1 cellular context compared by ENCODE assay signal in genomic region chr14:71521736-71522135, GRCh38.
TF ChIP-seq lines count a peak whose summit lies in the region.

No MANE protein-coding gene starts in this region.

TF ChIP-seq in HEK293, 187 proteins besides CTCF, POLR2A, EP300 and RAD21 (continued from another document):
- TF ChIP-seq INSM2 (tag by site-specific recombination; IDR thresholded peaks at IDR 0.05) (no peak), ZNF629 (tag by site-specific recombination; IDR thresholded peaks at IDR 0.05) (no peak), ELK4 (IDR thresholded peaks at IDR 0.05; ENCODE audit: borderline replicate concordance, low read depth, low read length) (no peak), TCF7L2 (IDR thresholded peaks at IDR 0.05; ENCODE audit: borderline replicate concordance, low read depth, low read length) (peak; percentile 39; the same call in 1 of the 2 replicates), FEZF1 (tag by site-specific recombination; IDR thresholded peaks at IDR 0.05) (peak; percentile 74), ZXDB (tag by site-specific recombination; IDR thresholded peaks at IDR 0.05) (0 out of 2 replicates have a peak, but pooled peaks have one; percentile 23), BCL6B (tag by site-specific recombination; IDR thresholded peaks at IDR 0.05) (peak; percentile 84), OSR2 (tag by site-specific recombination; IDR thresholded peaks at IDR 0.05) (peak; percentile 38; the same call in 1 of the 2 replicates), PRDM6 (tag by site-specific recombination; IDR thresholded peaks at IDR 0.05) (peak; percentile 46; the same call in 1 of the 2 replicates), GLI2 (tag by site-specific recombination; IDR thresholded peaks at IDR 0.05; ENCODE audit: borderline replicate concordance, low read depth) (peak; percentile 15; the same call in 1 of the 2 replicates), YY1 (tag by site-specific recombination; IDR thresholded peaks at IDR 0.05) (no peak), TRIM28 (IDR thresholded peaks at IDR 0.05; ENCODE audit: borderline replicate concordance, low read length) (no peak), ZNF221 (tag by site-specific recombination; IDR thresholded peaks at IDR 0.05; ENCODE audit: borderline replicate concordance) (no peak)
